ENCODE assay signal across 1 cellular context in genomic region chr20:46406200-46406985, GRCh38.
TF ChIP-seq lines count a peak whose summit lies in the region.

A gene with protein sequence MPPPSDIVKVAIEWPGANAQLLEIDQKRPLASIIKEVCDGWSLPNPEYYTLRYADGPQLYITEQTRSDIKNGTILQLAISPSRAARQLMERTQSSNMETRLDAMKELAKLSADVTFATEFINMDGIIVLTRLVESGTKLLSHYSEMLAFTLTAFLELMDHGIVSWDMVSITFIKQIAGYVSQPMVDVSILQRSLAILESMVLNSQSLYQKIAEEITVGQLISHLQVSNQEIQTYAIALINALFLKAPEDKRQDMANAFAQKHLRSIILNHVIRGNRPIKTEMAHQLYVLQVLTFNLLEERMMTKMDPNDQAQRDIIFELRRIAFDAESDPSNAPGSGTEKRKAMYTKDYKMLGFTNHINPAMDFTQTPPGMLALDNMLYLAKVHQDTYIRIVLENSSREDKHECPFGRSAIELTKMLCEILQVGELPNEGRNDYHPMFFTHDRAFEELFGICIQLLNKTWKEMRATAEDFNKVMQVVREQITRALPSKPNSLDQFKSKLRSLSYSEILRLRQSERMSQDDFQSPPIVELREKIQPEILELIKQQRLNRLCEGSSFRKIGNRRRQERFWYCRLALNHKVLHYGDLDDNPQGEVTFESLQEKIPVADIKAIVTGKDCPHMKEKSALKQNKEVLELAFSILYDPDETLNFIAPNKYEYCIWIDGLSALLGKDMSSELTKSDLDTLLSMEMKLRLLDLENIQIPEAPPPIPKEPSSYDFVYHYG (minus strand): TSS chr20:46406615. CDS start chr20:46394482, 12,133 bp downstream.

TF ChIP-seq in HepG2, 621 proteins besides CTCF, POLR2A, EP300 and RAD21 (continued from another document and continues in another):
- TF ChIP-seq PAXIP1 (CRISPR knock-in tag; conservative IDR thresholded peaks at IDR 0.05) (peak; percentile 78), XRCC5 (optimal IDR thresholded peaks at IDR 0.05; ENCODE audit: low read length) (peak; percentile 79), THAP7 (CRISPR knock-in tag; IDR thresholded peaks at IDR 0.05) (peak; percentile 17; the same call in 1 of the 2 replicates), SETDB1 (CRISPR knock-in tag; IDR thresholded peaks at IDR 0.05; ENCODE audit: borderline replicate concordance) (no peak), NFE2L1 (CRISPR knock-in tag; IDR thresholded peaks at IDR 0.05; ENCODE audit: borderline replicate concordance) (no peak), SRY (CRISPR knock-in tag; IDR thresholded peaks at IDR 0.05) (peak; percentile 28), AKNA (CRISPR knock-in tag; IDR thresholded peaks at IDR 0.05; ENCODE audit: borderline replicate concordance) (no peak), ARNT2 (CRISPR knock-in tag; IDR thresholded peaks at IDR 0.05; ENCODE audit: low read depth) (peak; percentile 64), MIER2 (CRISPR knock-in tag; IDR thresholded peaks at IDR 0.05) (no peak; the same call in 1 of the 2 replicates), THAP11 (CRISPR knock-in tag; IDR thresholded peaks at IDR 0.05) (no peak; the same call in 1 of the 2 replicates), NFIC (IDR thresholded peaks at IDR 0.05; ENCODE audit: low read length) (no peak), SMAD9 (CRISPR knock-in tag; IDR thresholded peaks at IDR 0.05) (peak; percentile 64; the same call in 1 of the 2 replicates), TAF15 (IDR thresholded peaks at IDR 0.05; ENCODE audit: low read depth, low read length, poor library complexity, severe bottlenecking) (no peak), TFE3 (CRISPR knock-in tag; IDR thresholded peaks at IDR 0.05) (no peak; the same call in none of the 2 replicates), PAX8 (CRISPR knock-in tag; IDR thresholded peaks at IDR 0.05; ENCODE audit: borderline replicate concordance) (peak; percentile 92; the same call in 1 of the 2 replicates), ZC3H4 (CRISPR knock-in tag; IDR thresholded peaks at IDR 0.05; ENCODE audit: borderline replicate concordance) (no peak), ZMYM2 (CRISPR knock-in tag; IDR thresholded peaks at IDR 0.05) (no peak), XBP1 (CRISPR knock-in tag; IDR thresholded peaks at IDR 0.05) (0 out of 2 replicates have a peak, but pooled peaks have one; percentile 25), SSRP1 (CRISPR knock-in tag; IDR thresholded peaks at IDR 0.05) (no peak), HES4 (CRISPR knock-in tag; IDR thresholded peaks at IDR 0.05; ENCODE audit: borderline replicate concordance) (peak; percentile 97), ATAD3A (CRISPR knock-in tag; IDR thresholded peaks at IDR 0.05) (no peak), SRSF4 (IDR thresholded peaks at IDR 0.05; ENCODE audit: low read depth, low read length, poor library complexity, severe bottlenecking) (no peak), ZNF850 (CRISPR knock-in tag; conservative IDR thresholded peaks at IDR 0.05) (peak; percentile 97; the same call in 1 of the 2 replicates), ZNF20 (CRISPR knock-in tag; IDR thresholded peaks at IDR 0.05) (no peak), REL (CRISPR knock-in tag; conservative IDR thresholded peaks at IDR 0.05) (0 out of 2 replicates have a peak, but pooled peaks have one; percentile 10), SALL2 (CRISPR knock-in tag; IDR thresholded peaks at IDR 0.05) (peak; percentile 87)
- TF ChIP-seq, protein P1, sequence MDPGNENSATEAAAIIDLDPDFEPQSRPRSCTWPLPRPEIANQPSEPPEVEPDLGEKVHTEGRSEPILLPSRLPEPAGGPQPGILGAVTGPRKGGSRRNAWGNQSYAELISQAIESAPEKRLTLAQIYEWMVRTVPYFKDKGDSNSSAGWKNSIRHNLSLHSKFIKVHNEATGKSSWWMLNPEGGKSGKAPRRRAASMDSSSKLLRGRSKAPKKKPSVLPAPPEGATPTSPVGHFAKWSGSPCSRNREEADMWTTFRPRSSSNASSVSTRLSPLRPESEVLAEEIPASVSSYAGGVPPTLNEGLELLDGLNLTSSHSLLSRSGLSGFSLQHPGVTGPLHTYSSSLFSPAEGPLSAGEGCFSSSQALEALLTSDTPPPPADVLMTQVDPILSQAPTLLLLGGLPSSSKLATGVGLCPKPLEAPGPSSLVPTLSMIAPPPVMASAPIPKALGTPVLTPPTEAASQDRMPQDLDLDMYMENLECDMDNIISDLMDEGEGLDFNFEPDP (CRISPR knock-in tag; conservative IDR thresholded peaks at IDR 0.05), result no peak
- TF ChIP-seq, protein P2, sequence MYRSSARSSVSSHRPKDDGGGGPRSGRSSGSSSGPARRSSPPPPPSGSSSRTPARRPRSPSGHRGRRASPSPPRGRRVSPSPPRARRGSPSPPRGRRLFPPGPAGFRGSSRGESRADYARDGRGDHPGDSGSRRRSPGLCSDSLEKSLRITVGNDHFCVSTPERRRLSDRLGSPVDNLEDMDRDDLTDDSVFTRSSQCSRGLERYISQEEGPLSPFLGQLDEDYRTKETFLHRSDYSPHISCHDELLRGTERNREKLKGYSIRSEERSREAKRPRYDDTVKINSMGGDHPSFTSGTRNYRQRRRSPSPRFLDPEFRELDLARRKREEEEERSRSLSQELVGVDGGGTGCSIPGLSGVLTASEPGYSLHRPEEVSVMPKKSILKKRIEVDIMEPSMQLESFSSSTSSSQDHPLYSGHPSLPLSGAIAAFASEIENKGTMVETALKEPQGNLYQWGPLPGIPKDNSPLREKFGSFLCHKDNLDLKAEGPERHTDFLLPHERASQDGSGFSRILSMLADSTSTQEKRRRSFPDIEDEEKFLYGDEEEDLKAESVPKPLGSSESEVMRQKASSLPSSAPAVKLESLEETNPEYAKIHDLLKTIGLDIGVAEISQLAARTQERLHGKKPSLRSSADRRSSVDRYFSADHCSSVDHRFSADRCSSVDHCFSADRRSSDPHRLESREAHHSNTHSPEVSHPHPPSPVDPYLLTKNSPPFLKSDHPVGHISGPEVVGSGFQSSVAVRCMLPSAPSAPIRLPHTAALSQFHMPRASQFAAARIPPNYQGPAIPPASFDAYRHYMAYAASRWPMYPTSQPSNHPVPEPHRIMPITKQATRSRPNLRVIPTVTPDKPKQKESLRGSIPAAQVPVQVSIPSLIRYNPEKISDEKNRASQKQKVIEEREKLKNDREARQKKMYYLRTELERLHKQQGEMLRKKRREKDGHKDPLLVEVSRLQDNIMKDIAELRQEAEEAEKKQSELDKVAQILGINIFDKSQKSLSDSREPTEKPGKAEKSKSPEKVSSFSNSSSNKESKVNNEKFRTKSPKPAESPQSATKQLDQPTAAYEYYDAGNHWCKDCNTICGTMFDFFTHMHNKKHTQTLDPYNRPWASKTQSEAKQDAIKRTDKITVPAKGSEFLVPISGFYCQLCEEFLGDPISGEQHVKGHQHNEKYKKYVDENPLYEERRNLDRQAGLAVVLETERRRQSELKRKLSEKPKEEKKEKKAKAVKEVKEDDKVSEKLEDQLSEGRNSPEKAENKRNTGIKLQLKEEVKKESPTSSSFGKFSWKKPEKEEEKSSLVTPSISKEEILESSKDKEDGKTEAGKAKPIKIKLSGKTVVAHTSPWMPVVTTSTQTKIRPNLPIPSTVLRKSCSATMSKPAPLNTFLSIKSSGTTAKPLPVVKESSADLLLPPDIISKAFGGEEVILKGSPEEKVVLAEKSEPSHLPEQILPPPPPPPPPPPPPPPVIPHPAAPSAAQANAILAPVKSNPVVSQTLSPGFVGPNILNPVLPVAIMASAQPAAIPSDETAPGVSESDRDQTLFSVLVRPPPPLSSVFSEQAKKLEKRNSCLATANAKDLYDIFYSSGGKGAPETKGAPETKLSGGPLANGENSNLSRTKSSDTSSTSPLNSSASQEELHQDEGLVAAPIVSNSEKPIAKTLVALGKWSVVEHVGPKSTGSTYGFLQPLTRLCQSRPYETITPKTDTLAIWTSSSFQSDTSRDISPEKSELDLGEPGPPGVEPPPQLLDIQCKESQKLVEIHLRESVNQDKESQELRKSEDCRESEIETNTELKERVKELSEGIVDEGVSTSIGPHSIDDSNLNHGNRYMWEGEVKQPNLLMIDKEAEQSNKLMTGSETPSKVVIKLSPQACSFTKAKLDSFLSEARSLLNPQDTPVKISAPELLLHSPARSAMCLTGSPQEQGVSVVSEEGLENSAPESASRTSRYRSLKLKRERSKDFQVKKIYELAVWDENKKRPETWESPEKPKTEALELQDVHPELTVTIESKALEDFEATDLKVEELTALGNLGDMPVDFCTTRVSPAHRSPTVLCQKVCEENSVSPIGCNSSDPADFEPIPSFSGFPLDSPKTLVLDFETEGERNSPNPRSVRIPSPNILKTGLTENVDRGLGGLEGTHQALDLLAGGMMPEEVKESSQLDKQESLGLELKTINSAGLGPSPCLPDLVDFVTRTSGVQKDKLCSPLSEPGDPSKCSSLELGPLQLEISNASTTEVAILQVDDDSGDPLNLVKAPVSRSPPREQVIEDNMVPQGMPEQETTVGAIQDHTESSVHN (CRISPR knock-in tag; IDR thresholded peaks at IDR 0.05), result peak; percentile 91
- TF ChIP-seq, protein P3, sequence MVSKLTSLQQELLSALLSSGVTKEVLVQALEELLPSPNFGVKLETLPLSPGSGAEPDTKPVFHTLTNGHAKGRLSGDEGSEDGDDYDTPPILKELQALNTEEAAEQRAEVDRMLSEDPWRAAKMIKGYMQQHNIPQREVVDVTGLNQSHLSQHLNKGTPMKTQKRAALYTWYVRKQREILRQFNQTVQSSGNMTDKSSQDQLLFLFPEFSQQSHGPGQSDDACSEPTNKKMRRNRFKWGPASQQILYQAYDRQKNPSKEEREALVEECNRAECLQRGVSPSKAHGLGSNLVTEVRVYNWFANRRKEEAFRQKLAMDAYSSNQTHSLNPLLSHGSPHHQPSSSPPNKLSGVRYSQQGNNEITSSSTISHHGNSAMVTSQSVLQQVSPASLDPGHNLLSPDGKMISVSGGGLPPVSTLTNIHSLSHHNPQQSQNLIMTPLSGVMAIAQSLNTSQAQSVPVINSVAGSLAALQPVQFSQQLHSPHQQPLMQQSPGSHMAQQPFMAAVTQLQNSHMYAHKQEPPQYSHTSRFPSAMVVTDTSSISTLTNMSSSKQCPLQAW (CRISPR knock-in tag; IDR thresholded peaks at IDR 0.05), result no peak; the same call in 1 of the 2 replicates
